ENCODE assay signal across 1 cellular context in the genomic region with DNA sequence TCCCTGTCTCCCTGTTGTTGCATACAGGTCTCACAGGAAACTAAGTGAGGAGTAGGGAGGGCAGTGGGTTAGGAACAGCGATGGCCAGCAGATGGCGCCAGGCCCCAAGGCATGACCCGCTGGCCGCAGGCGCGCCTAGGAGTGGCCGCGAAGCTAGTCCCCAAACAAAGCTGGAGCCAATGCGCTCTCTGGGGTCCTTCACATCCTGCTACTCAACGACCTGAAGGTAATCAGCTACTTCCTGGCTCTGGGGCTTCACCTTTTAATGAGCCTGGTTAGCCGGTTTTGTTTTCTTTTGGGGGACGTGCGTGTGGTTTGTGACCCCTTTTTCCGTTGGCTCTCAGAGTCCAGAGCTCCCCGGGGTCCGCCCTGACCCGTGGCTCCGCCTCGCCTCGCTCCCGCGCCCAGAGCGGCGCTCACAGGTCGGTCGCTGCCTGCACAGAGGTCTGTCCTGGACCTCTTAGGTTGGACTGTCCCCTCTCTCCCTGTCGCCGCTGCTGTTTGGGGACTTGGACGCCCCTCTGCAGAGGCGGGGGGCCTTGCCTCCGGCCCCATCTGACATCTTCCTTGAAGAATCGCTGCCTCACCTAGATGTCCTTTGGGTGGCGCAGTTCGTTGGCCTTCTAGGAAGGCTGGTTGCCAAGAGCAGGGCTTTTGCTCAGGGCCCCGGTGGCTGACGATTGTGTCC.
TF ChIP-seq lines count a peak whose summit lies in the region.

No MANE protein-coding gene starts in this region.

TF ChIP-seq in GM12878, 131 proteins besides CTCF, POLR2A, EP300 and RAD21 (continued from another document):
- TF ChIP-seq, protein P1, sequence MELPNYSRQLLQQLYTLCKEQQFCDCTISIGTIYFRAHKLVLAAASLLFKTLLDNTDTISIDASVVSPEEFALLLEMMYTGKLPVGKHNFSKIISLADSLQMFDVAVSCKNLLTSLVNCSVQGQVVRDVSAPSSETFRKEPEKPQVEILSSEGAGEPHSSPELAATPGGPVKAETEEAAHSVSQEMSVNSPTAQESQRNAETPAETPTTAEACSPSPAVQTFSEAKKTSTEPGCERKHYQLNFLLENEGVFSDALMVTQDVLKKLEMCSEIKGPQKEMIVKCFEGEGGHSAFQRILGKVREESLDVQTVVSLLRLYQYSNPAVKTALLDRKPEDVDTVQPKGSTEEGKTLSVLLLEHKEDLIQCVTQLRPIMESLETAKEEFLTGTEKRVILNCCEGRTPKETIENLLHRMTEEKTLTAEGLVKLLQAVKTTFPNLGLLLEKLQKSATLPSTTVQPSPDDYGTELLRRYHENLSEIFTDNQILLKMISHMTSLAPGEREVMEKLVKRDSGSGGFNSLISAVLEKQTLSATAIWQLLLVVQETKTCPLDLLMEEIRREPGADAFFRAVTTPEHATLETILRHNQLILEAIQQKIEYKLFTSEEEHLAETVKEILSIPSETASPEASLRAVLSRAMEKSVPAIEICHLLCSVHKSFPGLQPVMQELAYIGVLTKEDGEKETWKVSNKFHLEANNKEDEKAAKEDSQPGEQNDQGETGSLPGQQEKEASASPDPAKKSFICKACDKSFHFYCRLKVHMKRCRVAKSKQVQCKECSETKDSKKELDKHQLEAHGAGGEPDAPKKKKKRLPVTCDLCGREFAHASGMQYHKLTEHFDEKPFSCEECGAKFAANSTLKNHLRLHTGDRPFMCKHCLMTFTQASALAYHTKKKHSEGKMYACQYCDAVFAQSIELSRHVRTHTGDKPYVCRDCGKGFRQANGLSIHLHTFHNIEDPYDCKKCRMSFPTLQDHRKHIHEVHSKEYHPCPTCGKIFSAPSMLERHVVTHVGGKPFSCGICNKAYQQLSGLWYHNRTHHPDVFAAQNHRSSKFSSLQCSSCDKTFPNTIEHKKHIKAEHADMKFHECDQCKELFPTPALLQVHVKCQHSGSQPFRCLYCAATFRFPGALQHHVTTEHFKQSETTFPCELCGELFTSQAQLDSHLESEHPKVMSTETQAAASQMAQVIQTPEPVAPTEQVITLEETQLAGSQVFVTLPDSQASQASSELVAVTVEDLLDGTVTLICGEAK (IDR thresholded peaks at IDR 0.05; ENCODE audit: borderline replicate concordance): no peak
- peak; percentile 90 for TF ChIP-seq SMC3 (IDR thresholded peaks at IDR 0.05; ENCODE audit: borderline replicate concordance, low read length)
- TF ChIP-seq RUNX3 (IDR thresholded peaks at IDR 0.05; ENCODE audit: low read length): peak; percentile 62
- TF ChIP-seq LARP7 (IDR thresholded peaks at IDR 0.05): no peak
- TF ChIP-seq RCOR1 (conservative IDR thresholded peaks at IDR 0.05; ENCODE audit: low read depth, low read length): no peak
- TF ChIP-seq YY1 (IDR thresholded peaks at IDR 0.05; ENCODE audit: low read depth, low read length): 0 out of 2 replicates have a peak, but pooled peaks have one; percentile 48
- peak; percentile 54; the same call in 1 of the 2 replicates for TF ChIP-seq RB1 (IDR thresholded peaks at IDR 0.05; ENCODE audit: borderline replicate concordance)
- 0 out of 2 replicates have a peak, but pooled peaks have one; percentile 33 for TF ChIP-seq TBL1XR1 (IDR thresholded peaks at IDR 0.05; ENCODE audit: low read depth, low read length)
- TF ChIP-seq, protein P2, sequence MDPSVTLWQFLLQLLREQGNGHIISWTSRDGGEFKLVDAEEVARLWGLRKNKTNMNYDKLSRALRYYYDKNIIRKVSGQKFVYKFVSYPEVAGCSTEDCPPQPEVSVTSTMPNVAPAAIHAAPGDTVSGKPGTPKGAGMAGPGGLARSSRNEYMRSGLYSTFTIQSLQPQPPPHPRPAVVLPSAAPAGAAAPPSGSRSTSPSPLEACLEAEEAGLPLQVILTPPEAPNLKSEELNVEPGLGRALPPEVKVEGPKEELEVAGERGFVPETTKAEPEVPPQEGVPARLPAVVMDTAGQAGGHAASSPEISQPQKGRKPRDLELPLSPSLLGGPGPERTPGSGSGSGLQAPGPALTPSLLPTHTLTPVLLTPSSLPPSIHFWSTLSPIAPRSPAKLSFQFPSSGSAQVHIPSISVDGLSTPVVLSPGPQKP (IDR thresholded peaks at IDR 0.05; ENCODE audit: low read depth, low read length): no peak
- TF ChIP-seq, protein P3, sequence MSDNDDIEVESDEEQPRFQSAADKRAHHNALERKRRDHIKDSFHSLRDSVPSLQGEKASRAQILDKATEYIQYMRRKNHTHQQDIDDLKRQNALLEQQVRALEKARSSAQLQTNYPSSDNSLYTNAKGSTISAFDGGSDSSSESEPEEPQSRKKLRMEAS (IDR thresholded peaks at IDR 0.05; ENCODE audit: low read depth, low read length): 0 out of 2 replicates have a peak, but pooled peaks have one; percentile 22
